Comparison of ENCODE assay signal across 27 cellular contexts in genomic region chr7:14886533-14886932, GRCh38. TPM values are rescaled to one million over a fixed set of nuclear protein-coding genes. Genes with fewer than 3 reads are reported as not detected.
"Had no signal": no experiment of that assay in that cellular context is flagged by ENCODE, and none has a peak within 500 bp of the region (broad histone marks: within the 10 kb centered on the region; RNA-seq: fewer than 3 reads in every experiment).

No MANE protein-coding gene starts in this region.

- H3K4me3 ChIP-seq: coronary artery had no signal

- ATAC-seq: activated CD4-positive, alpha-beta T cell treated with anti-CD3 and anti-CD28 coated beads for 36 hours; activated T-cell treated with anti-CD3 and anti-CD28 coated beads, Interleukin-2, amount 50 U/mL, for 72 hours; T-cell had no signal

- H3K27ac ChIP-seq: coronary artery had no signal

- DNase-seq: activated CD4-positive, alpha-beta memory T cell treated with anti-CD3 and anti-CD28 coated beads, Interleukin-2, amount 10 ng/mL, durations not matched to agents 7 days and 5 days; activated CD4-positive, alpha-beta T cell treated with anti-CD3 and anti-CD28 coated beads for 36 hours; activated CD4-positive, alpha-beta T cell treated with anti-CD3 and anti-CD28 coated beads, Interleukin-2, amount 50 U/mL, for 1 hour; activated gamma-delta T cell treated with Interleukin-2 at 50 U/mL for 16 hours; activated naive CD4-positive, alpha-beta T cell treated with anti-CD3 and anti-CD28 coated beads, Interleukin-2, amount 10 ng/mL, durations not matched to agents 7 days and 5 days; activated naive CD8-positive, alpha-beta T cell treated with anti-CD3 and anti-CD28 coated beads for 36 hours; activated T-cell treated with anti-CD3 and anti-CD28 coated beads for 4 hours; activated T-cell treated with anti-CD3 and anti-CD28 coated beads, Interleukin-2, amount 50 U/mL, for 72 hours; Karpas-422; MM.1S; NCI-H1105; NCI-H1436; NCI-H1694 treated with DMSO at 0.1 percent for 48 hours; NCI-H2029 treated with DMSO at 0.1 percent for 48 hours; NCI-H2171; NCI-H226; NCI-H510A; NCI-H748 treated with DMSO at 0.1 percent for 48 hours; SIG-M5; T-cell; T-helper 2 cell; T1000 had no signal

- H3K4me1 Mint-ChIP-seq: activated CD4-positive, alpha-beta memory T cell treated with anti-CD3 and anti-CD28 coated beads, Interleukin-2, amount 10 ng/mL, durations not matched to agents 7 days and 5 days; activated CD4-positive, alpha-beta T cell treated with anti-CD3 and anti-CD28 coated beads for 36 hours; activated naive CD4-positive, alpha-beta T cell treated with anti-CD3 and anti-CD28 coated beads, Interleukin-2, amount 10 ng/mL, durations not matched to agents 7 days and 5 days; activated naive CD8-positive, alpha-beta T cell treated with anti-CD3 and anti-CD28 coated beads for 36 hours; T-cell had no signal

- H3K36me3 Mint-ChIP-seq: activated naive CD4-positive, alpha-beta T cell treated with anti-CD3 and anti-CD28 coated beads, Interleukin-2, amount 10 ng/mL, durations not matched to agents 7 days and 5 days; activated naive CD8-positive, alpha-beta T cell treated with anti-CD3 and anti-CD28 coated beads for 36 hours; T-cell had no signal

- H3K4me3 Mint-ChIP-seq: activated CD4-positive, alpha-beta memory T cell treated with anti-CD3 and anti-CD28 coated beads, Interleukin-2, amount 10 ng/mL, durations not matched to agents 7 days and 5 days; activated CD4-positive, alpha-beta T cell treated with anti-CD3 and anti-CD28 coated beads for 36 hours; activated naive CD4-positive, alpha-beta T cell treated with anti-CD3 and anti-CD28 coated beads, Interleukin-2, amount 10 ng/mL, durations not matched to agents 7 days and 5 days; activated naive CD8-positive, alpha-beta T cell treated with anti-CD3 and anti-CD28 coated beads for 36 hours; activated T-cell treated with anti-CD3 and anti-CD28 coated beads, Interleukin-2, amount 50 U/mL, for 72 hours; T-cell had no signal

- H3K27me3 Mint-ChIP-seq: activated CD4-positive, alpha-beta memory T cell treated with anti-CD3 and anti-CD28 coated beads, Interleukin-2, amount 10 ng/mL, durations not matched to agents 7 days and 5 days; activated CD4-positive, alpha-beta T cell treated with anti-CD3 and anti-CD28 coated beads for 36 hours; activated naive CD4-positive, alpha-beta T cell treated with anti-CD3 and anti-CD28 coated beads, Interleukin-2, amount 10 ng/mL, durations not matched to agents 7 days and 5 days; activated naive CD8-positive, alpha-beta T cell treated with anti-CD3 and anti-CD28 coated beads for 36 hours; T-cell had no signal

- H3K27ac Mint-ChIP-seq: activated CD4-positive, alpha-beta memory T cell treated with anti-CD3 and anti-CD28 coated beads, Interleukin-2, amount 10 ng/mL, durations not matched to agents 7 days and 5 days; activated CD4-positive, alpha-beta T cell treated with anti-CD3 and anti-CD28 coated beads for 36 hours; activated naive CD4-positive, alpha-beta T cell treated with anti-CD3 and anti-CD28 coated beads, Interleukin-2, amount 10 ng/mL, durations not matched to agents 7 days and 5 days; activated naive CD8-positive, alpha-beta T cell treated with anti-CD3 and anti-CD28 coated beads for 36 hours; activated T-cell treated with anti-CD3 and anti-CD28 coated beads, Interleukin-2, amount 50 U/mL, for 72 hours; activated T-helper 2 cell treated with anti-CD3 and anti-CD28 coated beads, Interferon-gamma antibody, Interleukin-2, Interleukin-4, amounts not matched to agents 10 μg/mL and 5 μg/mL and 100 μg/mL, durations not matched to agents 14 hours and 24 hours and 36 hours; T-cell had no signal

- H3K9me3 Mint-ChIP-seq: activated CD4-positive, alpha-beta memory T cell treated with anti-CD3 and anti-CD28 coated beads, Interleukin-2, amount 10 ng/mL, durations not matched to agents 7 days and 5 days; activated naive CD4-positive, alpha-beta T cell treated with anti-CD3 and anti-CD28 coated beads, Interleukin-2, amount 10 ng/mL, durations not matched to agents 7 days and 5 days; activated naive CD8-positive, alpha-beta T cell treated with anti-CD3 and anti-CD28 coated beads for 36 hours had no signal

RNA-seq across cellular contexts. Expression of gene DGKB, which starts 16.0 kb away (rescaled TPM):
- total RNA-seq: activated CD4-positive, alpha-beta memory T cell treated with anti-CD3 and anti-CD28 coated beads, Interleukin-2, amount 10 ng/mL, durations not matched to agents 7 days and 5 days; activated CD4-positive, alpha-beta T cell treated with anti-CD3 and anti-CD28 coated beads for 36 hours; activated CD8-positive, alpha-beta memory T cell treated with anti-CD3 and anti-CD28 coated beads for 36 hours; activated naive CD8-positive, alpha-beta T cell treated with anti-CD3 and anti-CD28 coated beads for 36 hours; activated T-cell treated with anti-CD3 and anti-CD28 coated beads, Interleukin-2, amount 50 U/mL, for 72 hours; activated T-helper 2 cell treated with anti-CD3 and anti-CD28 coated beads, Interferon-gamma antibody, Interleukin-2, Interleukin-4, amounts not matched to agents 10 μg/mL and 5 μg/mL and 100 μg/mL, durations not matched to agents 14 hours and 24 hours and 36 hours; OCI-LY7; RPMI7951; T-cell had no signal
